ENCODE assay signal across 14 cellular contexts in the genomic region with DNA sequence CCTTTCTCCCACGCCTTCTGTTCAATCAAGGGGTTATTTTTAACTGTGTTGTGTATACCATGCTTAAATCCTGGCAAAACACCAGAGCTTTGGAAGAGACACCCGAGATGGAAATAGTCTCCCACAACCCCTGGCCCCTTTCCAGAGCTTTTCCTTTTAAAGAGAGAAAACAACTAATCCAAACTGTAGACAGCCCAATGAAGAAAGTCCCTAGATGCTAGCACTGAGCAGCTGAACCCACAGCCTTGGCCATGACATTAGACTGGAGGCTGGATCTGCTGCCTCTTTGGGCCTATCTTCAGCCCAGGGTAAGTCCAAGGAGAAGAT.
A peak's percentile ranks its signal among the peaks of the same experiment; 100 is the strongest.
DNase-seq lines count a peak whose midpoint lies in the region; ATAC-seq lines count a peak whose summit lies in the region.
"Had no signal": no experiment of that assay in that cellular context is flagged by ENCODE, and none has a peak within 500 bp of the region (broad histone marks: within the 10 kb centered on the region; RNA-seq: fewer than 3 reads in every experiment).

No MANE protein-coding gene starts in this region.

- H3K36me3 ChIP-seq in aorta (ENCODE audit: control insufficient read depth in 1 of 2, insufficient read depth in 2 of 2, low read length in 1 of 2), result no peaks in the 10 kb centered on the region
- H3K36me3 ChIP-seq: BE2C, Peyer's patch, tibial nerve had no signal

- intact Hi-C loops in Right ventricle myocardium inferior (cut with DNase I) (loop anchor here (5.0 kb wide), 1 partner anchor 36 kb away; no protein-coding TSS in a partner anchor), cardiac septum (cut with DNase I) (no loop called here), right cardiac atrium (cut with DNase I) (no loop called here), aorta (cut with DNase I) (no loop called here)

- H3K4me1 ChIP-seq in right cardiac atrium (ENCODE audit: control insufficient read depth, insufficient read depth, low read length) (peaks cover 23% of the 10 kb centered on the region), aorta (ENCODE audit: control insufficient read depth in 1 of 2, insufficient read depth in 2 of 2, low read length in 2 of 2) (no peaks in the 10 kb centered on the region)
- H3K4me1 ChIP-seq: BE2C had no signal

- H3K4me3 ChIP-seq in right cardiac atrium (ENCODE audit: low read length) (no peak overlapping the region), aorta (ENCODE audit: low read length in 2 of 2) (no peak overlapping the region)
- H3K4me3 ChIP-seq: Peyer's patch, tibial nerve had no signal

- H3K27me3 ChIP-seq in right cardiac atrium (ENCODE audit: control insufficient read depth, insufficient read depth) (no peaks in the 10 kb centered on the region), aorta (ENCODE audit: control insufficient read depth in 1 of 2, insufficient read depth in 2 of 2, low read length in 1 of 2) (no peaks in the 10 kb centered on the region)
- H3K27me3 ChIP-seq: BE2C, Peyer's patch, tibial nerve had no signal

- peak overlapping the region; percentile 48 for H3K27ac ChIP-seq in right cardiac atrium (ENCODE audit: low read length)
- no peak overlapping the region for H3K27ac ChIP-seq in aorta (ENCODE audit: low read depth in 1 of 2, low read length in 2 of 2)
- H3K27ac ChIP-seq: HL-60, Peyer's patch had no signal

- peak; percentile 83 for ATAC-seq in Right ventricle myocardium inferior
- ATAC-seq in right cardiac atrium, result peak; percentile 77 to 79
- ATAC-seq in aorta (ENCODE audit: low FRiP score), result peak; percentile 33
- ATAC-seq in HG03159 (IDR thresholded peaks at IDR 0.05; ENCODE audit: unreplicated experiment), result no peak
- ATAC-seq in GM19035 (IDR thresholded peaks at IDR 0.05; ENCODE audit: unreplicated experiment), result no peak

- no peak for DNase-seq in Right ventricle myocardium inferior (ENCODE audit: missing footprints)
- DNase-seq in cardiac septum (ENCODE audit: low spot score), result no peak
- DNase-seq in astrocyte of the hippocampus (ENCODE audit: low read depth, low spot score), result peak; percentile 80
- DNase-seq in right cardiac atrium, result peak in 1 of 3 donors; percentile 44
- DNase-seq in aorta, result no peak
- DNase-seq in kidney tubule cell (ENCODE audit: low spot score), result no peak
- DNase-seq: BE2C, HFFc6, NCI-H1417 had no signal

- 16% methylated on average over 2 of the region's 2 CpGs for WGBS in right cardiac atrium
- WGBS in aorta, 2 donors, result 2 to 6% methylated on average over 2 of the region's 2 CpGs

- H3K9me3 ChIP-seq in right cardiac atrium (ENCODE audit: control insufficient read depth, low read length) (no peaks in the 10 kb centered on the region), aorta (ENCODE audit: control insufficient read depth, low read length) (no peaks in the 10 kb centered on the region)
- H3K9me3 ChIP-seq: BE2C, Peyer's patch, tibial nerve had no signal

Comparison
In these comparisons a context has a peak if more than half of its experiments do, and no peak if none do; other contexts are left out.
1. ATAC-seq: peak in Right ventricle myocardium inferior (single experiment), right cardiac atrium (2 of 2) and aorta (single experiment); none in HG03159 (single experiment) and GM19035 (single experiment).